In the genomic region with DNA sequence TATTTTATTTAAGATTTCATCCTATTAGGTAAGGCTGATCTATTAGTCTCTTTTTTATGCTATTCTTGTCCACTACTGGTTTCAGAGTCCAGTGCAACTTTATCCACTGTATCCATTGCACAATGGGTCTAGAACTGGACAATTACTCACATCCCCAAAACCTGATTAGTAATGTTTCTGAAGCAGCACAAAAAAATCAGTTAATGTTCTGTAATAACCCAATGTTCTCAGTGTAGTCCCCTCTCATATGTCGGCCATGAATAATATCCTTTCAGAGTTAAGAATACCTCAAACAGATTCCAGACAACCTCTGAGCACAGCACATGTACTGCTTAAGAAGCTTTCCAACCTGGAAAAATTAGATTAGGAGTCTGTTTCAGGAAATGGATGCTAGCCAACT, we compare ENCODE assay signal across 13 cellular contexts. TPM values are rescaled to one million over a fixed set of nuclear protein-coding genes. Genes with fewer than 3 reads are reported as not detected.
DNase-seq lines count a peak whose midpoint lies in the region; ATAC-seq and TF ChIP-seq lines count a peak whose summit lies in the region.
"Had no signal": no experiment of that assay in that cellular context is flagged by ENCODE, and none has a peak within 500 bp of the region (broad histone marks: within the 10 kb centered on the region; RNA-seq: fewer than 3 reads in every experiment).

No MANE protein-coding gene starts in this region.

- no peak for ATAC-seq in activated T-helper 17 cell treated with anti-CD3 and anti-CD28 coated beads, Interleukin-2, amount 50 U/mL, for 72 hours (replicated peaks)
- ATAC-seq in HG03442 (IDR thresholded peaks at IDR 0.05; ENCODE audit: unreplicated experiment) = no peak

- H3K4me1 Mint-ChIP-seq in CD4-positive, alpha-beta memory T cell = peaks cover 66 to 89% (median 78%) of the 10 kb centered on the region in 4 donors
- H3K4me1 Mint-ChIP-seq in activated T-helper 17 cell treated with anti-CD3 and anti-CD28 coated beads, Interleukin-2, amount 50 U/mL, for 72 hours = peaks cover 44% of the 10 kb centered on the region

- H3K4me1 ChIP-seq in CD4-positive, alpha-beta memory T cell (ENCODE audit: insufficient read depth, low read length) = peaks cover 92% of the 10 kb centered on the region
- peaks cover 96% of the 10 kb centered on the region for H3K4me1 ChIP-seq in left ventricle myocardium inferior
- H3K4me1 ChIP-seq in tibial nerve = peaks cover 0 to 39% (median 36%) of the 10 kb centered on the region in 4 donors

- no peaks in the 10 kb centered on the region for H3K27me3 Mint-ChIP-seq in CD4-positive, alpha-beta memory T cell
- no peaks in the 10 kb centered on the region for H3K27me3 Mint-ChIP-seq in activated T-helper 17 cell treated with anti-CD3 and anti-CD28 coated beads, Interleukin-2, amount 50 U/mL, for 72 hours

- POLR2A ChIA-PET in CD4-positive, alpha-beta memory T cell (lab: Charles Lee; ENCODE audit: partially characterized antibody) = interaction anchor here (1.1 to 1.5 kb wide), 3 partner anchors 8 to 37 kb away, joined by 3 to 4 read pairs (median 4); no protein-coding TSS in a partner anchor

- TF ChIP-seq EP300 in tibial nerve (IDR thresholded peaks at IDR 0.05) = peak in 1 of 2 donors; percentile 29

- 50 to 61% methylated on average over 1 of the region's 1 CpG for WGBS in tibial nerve, 2 donors

- no peak overlapping the region for H3K4me3 ChIP-seq in CD4-positive, alpha-beta memory T cell (ENCODE audit: low read length in 2 of 2)
- H3K4me3 ChIP-seq in left ventricle myocardium inferior (no peak overlapping the region), tibial nerve (no peak overlapping the region)
- H3K4me3 ChIP-seq: BLaER1 had no signal

- peaks cover 6% of the 10 kb centered on the region for H3K36me3 ChIP-seq in CD4-positive, alpha-beta memory T cell (ENCODE audit: insufficient read depth, low read length)
- H3K36me3 ChIP-seq in left ventricle myocardium inferior (no peaks in the 10 kb centered on the region), tibial nerve (no peaks in the 10 kb centered on the region)
- H3K36me3 ChIP-seq: BLaER1 had no signal

- no peak for TF ChIP-seq CTCF in left ventricle myocardium inferior (IDR thresholded peaks at IDR 0.05; ENCODE audit: borderline replicate concordance)
- TF ChIP-seq CTCF in tibial nerve (IDR thresholded peaks at IDR 0.05) = no peak

- peaks cover 35 to 47% of the 10 kb centered on the region in 2 donors for H3K36me3 Mint-ChIP-seq in CD4-positive, alpha-beta memory T cell
- H3K36me3 Mint-ChIP-seq in activated T-helper 17 cell treated with anti-CD3 and anti-CD28 coated beads, Interleukin-2, amount 50 U/mL, for 72 hours (ENCODE audit: low read depth) = peaks cover 12% of the 10 kb centered on the region

- H3K4me3 Mint-ChIP-seq in CD4-positive, alpha-beta memory T cell = peak overlapping the region in 4 of 8 donors; percentile 25 to 72 (median 49)
- H3K4me3 Mint-ChIP-seq in activated T-helper 17 cell treated with anti-CD3 and anti-CD28 coated beads, Interleukin-2, amount 50 U/mL, for 72 hours = peak overlapping the region; percentile 67
- H3K4me3 Mint-ChIP-seq: activated naive CD4-positive, alpha-beta T cell treated with anti-CD3 and anti-CD28 coated beads for 36 hours had no signal

- H3K27ac ChIP-seq in CD4-positive, alpha-beta memory T cell (ENCODE audit: low read depth, low read length) = no peak overlapping the region
- H3K27ac ChIP-seq in left ventricle myocardium inferior (replicated peaks) (peak overlapping the region; percentile 84), tibial nerve (peak overlapping the region in 2 of 4 donors; percentile 50 to 72)
- H3K27ac ChIP-seq: BLaER1 had no signal

- TF ChIP-seq POLR2A in tibial nerve (IDR thresholded peaks at IDR 0.05) = no peak

- no peaks in the 10 kb centered on the region for H3K27me3 ChIP-seq in CD4-positive, alpha-beta memory T cell (ENCODE audit: insufficient read depth, low read length)
- no peaks in the 10 kb centered on the region for H3K27me3 ChIP-seq in left ventricle myocardium inferior (ENCODE audit: low read depth)
- no peaks in the 10 kb centered on the region for H3K27me3 ChIP-seq in tibial nerve
- H3K27me3 ChIP-seq: BLaER1 had no signal

- no peaks in the 10 kb centered on the region for H3K9me3 Mint-ChIP-seq in CD4-positive, alpha-beta memory T cell
- no peaks in the 10 kb centered on the region for H3K9me3 Mint-ChIP-seq in activated T-helper 17 cell treated with anti-CD3 and anti-CD28 coated beads, Interleukin-2, amount 50 U/mL, for 72 hours
- H3K9me3 Mint-ChIP-seq: activated naive CD4-positive, alpha-beta T cell treated with anti-CD3 and anti-CD28 coated beads for 36 hours had no signal

- DNase-seq in CD4-positive, alpha-beta memory T cell = no peak
- no peak for DNase-seq in left ventricle myocardium inferior
- peak; percentile 77 for DNase-seq in pulmonary artery endothelial cell (ENCODE audit: low read depth, low spot score)
- no peak for DNase-seq in COLO668 (lab: John Stamatoyannopoulos, UW; ENCODE audit: unreplicated experiment)
- DNase-seq in tibial nerve (ENCODE audit: low spot score in 2 of 2) = no peak
- DNase-seq in NCI-H2107 (lab: John Stamatoyannopoulos, UW) = no peak
- DNase-seq: activated CD4-positive, alpha-beta T cell treated with anti-CD3 and anti-CD28 coated beads, Interleukin-2, amount 50 U/mL, for 1 hour; activated naive CD4-positive, alpha-beta T cell treated with anti-CD3 and anti-CD28 coated beads for 36 hours; effector CD8-positive, alpha-beta T cell; NCI-H1417 treated with DMSO at 0.1 percent for 48 hours had no signal

- H3K27ac Mint-ChIP-seq in CD4-positive, alpha-beta memory T cell = peak overlapping the region in 6 of 7 donors; percentile 37 to 85 (median 53)
- peak overlapping the region; percentile 47 for H3K27ac Mint-ChIP-seq in activated T-helper 17 cell treated with anti-CD3 and anti-CD28 coated beads, Interleukin-2, amount 50 U/mL, for 72 hours

- CTCF ChIA-PET in CD4-positive, alpha-beta memory T cell (lab: Charles Lee; ENCODE audit: partially characterized antibody) = interaction anchor here (1.6 to 2.2 kb wide), 2 partner anchors 9 to 52 kb away, joined by 5 to 7 read pairs; no protein-coding TSS in a partner anchor

- intact Hi-C loops in CD4-positive, alpha-beta memory T cell (cut with micrococcal nuclease) = no loop called here
- intact Hi-C loops in left ventricle myocardium inferior (cut with micrococcal nuclease) = no loop called here

- H3K9me3 ChIP-seq in CD4-positive, alpha-beta memory T cell (ENCODE audit: control insufficient read depth in 1 of 2, low read length in 2 of 2) = no peaks in the 10 kb centered on the region
- no peaks in the 10 kb centered on the region for H3K9me3 ChIP-seq in left ventricle myocardium inferior (replicated peaks)
- H3K9me3 ChIP-seq in tibial nerve = no peaks in the 10 kb centered on the region
- H3K9me3 ChIP-seq: BLaER1 had no signal

RNA-seq across cellular contexts. Expression of gene MGAT4A, which starts 29.7 kb away (rescaled TPM):
- 100 to 1,000 TPM; 256 to 270 TPM for total RNA-seq in CD4-positive, alpha-beta memory T cell
- polyA plus RNA-seq in CD4-positive, alpha-beta memory T cell = 100 to 1,000 TPM; 223 to 336 TPM
- total RNA-seq in activated T-helper 17 cell treated with anti-CD3 and anti-CD28 coated beads, Interleukin-2, amount 50 U/mL, for 72 hours = 10 to 100 TPM; 79.7 to 99.0 TPM
- total RNA-seq in left ventricle myocardium inferior (18.4 TPM), pulmonary artery endothelial cell (65.4 and 68.8 TPM in 2 replicates), tibial nerve (10 to 100 TPM; 12.6 to 50.0 (median 16.1) TPM)
